Comparison of ENCODE assay signal across 15 cellular contexts in the genomic region with DNA sequence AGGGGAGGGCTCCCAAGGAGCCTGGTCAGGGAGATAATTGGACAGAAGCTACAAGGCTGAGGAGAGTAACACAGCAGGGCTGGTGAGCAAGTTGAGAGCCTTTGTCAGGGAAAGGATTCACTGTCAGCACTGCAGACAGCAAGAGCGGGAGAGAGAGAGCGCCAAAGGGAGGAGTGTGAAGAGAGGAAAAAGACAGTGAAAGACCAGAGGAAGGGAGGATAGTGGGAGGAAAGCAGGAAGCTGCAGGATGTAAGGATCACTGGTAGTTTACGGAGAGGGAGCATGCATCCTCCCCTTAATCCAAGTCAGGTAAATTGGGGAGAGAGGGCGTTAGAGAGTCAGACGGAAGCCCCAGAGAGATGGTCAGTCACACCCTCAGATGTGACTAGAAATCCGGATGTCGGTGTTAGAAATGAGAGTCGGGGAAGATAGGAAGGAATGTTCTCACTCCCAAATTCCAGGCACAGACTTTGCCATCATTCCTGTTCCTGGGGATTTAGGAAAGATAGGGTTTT. TPM values are rescaled to one million over a fixed set of nuclear protein-coding genes. Genes with fewer than 3 reads are reported as not detected.
A peak's percentile ranks its signal among the peaks of the same experiment; 100 is the strongest.
DNase-seq lines count a peak whose midpoint lies in the region; ATAC-seq and TF ChIP-seq lines count a peak whose summit lies in the region.
"Had no signal": no experiment of that assay in that cellular context is flagged by ENCODE, and none has a peak within 500 bp of the region (broad histone marks: within the 10 kb centered on the region; RNA-seq: fewer than 3 reads in every experiment).

No MANE protein-coding gene starts in this region.

- no peaks in the 10 kb centered on the region for H3K9me3 ChIP-seq in heart right ventricle
- H3K9me3 ChIP-seq in uterus, result no peaks in the 10 kb centered on the region
- no peaks in the 10 kb centered on the region for H3K9me3 ChIP-seq in trophoblast cell (ENCODE audit: insufficient read depth, low read depth, low read length)

- no peak for TF ChIP-seq CTCF in heart right ventricle (IDR thresholded peaks at IDR 0.05)
- TF ChIP-seq CTCF in nephron (IDR thresholded peaks at IDR 0.05; ENCODE audit: unreplicated experiment in 3 of 3), result no peak
- no peak for TF ChIP-seq CTCF in uterus (IDR thresholded peaks at IDR 0.05)

- no peak overlapping the region for H3K4me3 ChIP-seq in heart right ventricle
- H3K4me3 ChIP-seq in uterus, result no peak overlapping the region
- no peak overlapping the region for H3K4me3 ChIP-seq in trophoblast cell (ENCODE audit: low read depth, low read length)

- H3K79me1 ChIP-seq in trophoblast cell (ENCODE audit: low read length), result peaks cover 3% of the 10 kb centered on the region

- no peak overlapping the region for H3K4ac ChIP-seq in trophoblast cell (ENCODE audit: low read depth, low read length)

- H3K18ac ChIP-seq in trophoblast cell (ENCODE audit: low read length), result no peak overlapping the region

- H3K36me3 ChIP-seq in heart right ventricle, result no peaks in the 10 kb centered on the region
- H3K36me3 ChIP-seq in uterus, result no peaks in the 10 kb centered on the region
- no peaks in the 10 kb centered on the region for H3K36me3 ChIP-seq in trophoblast cell (ENCODE audit: control insufficient read depth in 1 of 2, insufficient read depth in 2 of 2, low read length in 2 of 2)

- no peak overlapping the region for H2BK120ac ChIP-seq in trophoblast cell (ENCODE audit: insufficient read depth, low read length, poor library complexity)

- no peak overlapping the region for H3K4me2 ChIP-seq in trophoblast cell (ENCODE audit: low read length)

- POLR2A ChIA-PET in activated naive CD8-positive, alpha-beta T cell treated with anti-CD3 and anti-CD28 coated beads, Interleukin-2, amount 10 ng/mL, durations not matched to agents 7 days and 5 days (lab: Charles Lee), result interaction anchor here (1.6 to 2.2 kb wide), 2 partner anchors 14 to 16 kb away, joined by 5 to 7 read pairs; a partner anchor contains a TSS

- no peak overlapping the region for H2BK12ac ChIP-seq in trophoblast cell (ENCODE audit: low read length)

- H3K4me1 Mint-ChIP-seq in activated naive CD8-positive, alpha-beta T cell treated with anti-CD3 and anti-CD28 coated beads, Interleukin-2, amount 10 ng/mL, durations not matched to agents 7 days and 5 days, result peaks cover 46% of the 10 kb centered on the region
- H3K4me1 Mint-ChIP-seq in activated naive CD8-positive, alpha-beta T cell treated with anti-CD3 and anti-CD28 coated beads, Interleukin-2, amount 50 U/mL, for 24 hours, result peaks cover 66% of the 10 kb centered on the region
- peaks cover 13% of the 10 kb centered on the region for H3K4me1 Mint-ChIP-seq in nephron

- no peak overlapping the region for H3K14ac ChIP-seq in trophoblast cell (ENCODE audit: low read length)

- H3K23ac ChIP-seq in trophoblast cell (ENCODE audit: low read length), result no peak overlapping the region

- H4K8ac ChIP-seq in trophoblast cell (ENCODE audit: low read depth, low read length), result no peak overlapping the region

- no peak for ATAC-seq in activated naive CD8-positive, alpha-beta T cell treated with anti-CD3 and anti-CD28 coated beads, Interleukin-2, amount 10 ng/mL, durations not matched to agents 7 days and 5 days (ENCODE audit: low read depth)
- no peak for ATAC-seq in activated naive CD8-positive, alpha-beta T cell treated with anti-CD3 and anti-CD28 coated beads, Interleukin-2, amount 50 U/mL, for 24 hours
- ATAC-seq in heart right ventricle, result peak; percentile 8 to 45 (median 26)
- ATAC-seq: stimulated activated naive CD8-positive, alpha-beta T cell treated with anti-CD3 and anti-CD28 coated beads, Interleukin-15, amount 100 ng/mL, for 72 hours had no signal

- H3K27ac ChIP-seq in heart right ventricle (peak overlapping the region; percentile 57 to 94 (median 90)), uterus (peak overlapping the region; percentile 90 to 95), trophoblast cell (ENCODE audit: low read depth, low read length) (no peak overlapping the region)

- no peak overlapping the region for H4K12ac ChIP-seq in trophoblast cell (ENCODE audit: low read depth, low read length)

- no peak overlapping the region for H3K4me3 Mint-ChIP-seq in activated naive CD8-positive, alpha-beta T cell treated with anti-CD3 and anti-CD28 coated beads, Interleukin-2, amount 10 ng/mL, durations not matched to agents 7 days and 5 days
- H3K4me3 Mint-ChIP-seq in activated naive CD8-positive, alpha-beta T cell treated with anti-CD3 and anti-CD28 coated beads, Interleukin-2, amount 50 U/mL, for 24 hours, result no peak overlapping the region
- H3K4me3 Mint-ChIP-seq in nephron, result no peak overlapping the region

- intact Hi-C loops in heart right ventricle (cut with DNase I), result loop anchor here in 2 of 10 donors (5.0 kb wide), 1 partner anchor 74 kb away; no protein-coding TSS in a partner anchor
- intact Hi-C loops in uterus (cut with DNase I; ENCODE audit: low total_unique reads), result no loop called here

- H3K27ac Mint-ChIP-seq in activated naive CD8-positive, alpha-beta T cell treated with anti-CD3 and anti-CD28 coated beads, Interleukin-2, amount 10 ng/mL, durations not matched to agents 7 days and 5 days, result peak overlapping the region; percentile 55
- no peak overlapping the region for H3K27ac Mint-ChIP-seq in activated naive CD8-positive, alpha-beta T cell treated with anti-CD3 and anti-CD28 coated beads, Interleukin-2, amount 50 U/mL, for 24 hours
- H3K27ac Mint-ChIP-seq in nephron, result peak overlapping the region in 2 of 3 experiments; percentile 10 to 54
- H3K27ac Mint-ChIP-seq: stimulated activated naive CD8-positive, alpha-beta T cell treated with anti-CD3 and anti-CD28 coated beads, Interleukin-15, amount 100 ng/mL, for 72 hours had no signal

- no peak overlapping the region for H2BK5ac ChIP-seq in trophoblast cell (ENCODE audit: low read depth, low read length, poor library complexity)

- H3K4me1 ChIP-seq in heart right ventricle (peaks cover 5 to 73% (median 40%) of the 10 kb centered on the region in 9 donors), uterus (peaks cover 9 to 12% of the 10 kb centered on the region in 2 donors), trophoblast cell (ENCODE audit: control insufficient read depth in 1 of 2, insufficient read depth in 2 of 2, low read length in 2 of 2) (peaks cover 3% of the 10 kb centered on the region in 2 experiments)

- no peaks in the 10 kb centered on the region for H3K9me3 Mint-ChIP-seq in activated naive CD8-positive, alpha-beta T cell treated with anti-CD3 and anti-CD28 coated beads, Interleukin-2, amount 10 ng/mL, durations not matched to agents 7 days and 5 days
- no peaks in the 10 kb centered on the region for H3K9me3 Mint-ChIP-seq in activated naive CD8-positive, alpha-beta T cell treated with anti-CD3 and anti-CD28 coated beads, Interleukin-2, amount 50 U/mL, for 24 hours
- no peaks in the 10 kb centered on the region for H3K9me3 Mint-ChIP-seq in nephron

- H3K36me3 Mint-ChIP-seq in activated naive CD8-positive, alpha-beta T cell treated with anti-CD3 and anti-CD28 coated beads, Interleukin-2, amount 10 ng/mL, durations not matched to agents 7 days and 5 days, result peaks cover 9% of the 10 kb centered on the region
- H3K36me3 Mint-ChIP-seq in activated naive CD8-positive, alpha-beta T cell treated with anti-CD3 and anti-CD28 coated beads, Interleukin-2, amount 50 U/mL, for 24 hours (ENCODE audit: low read depth), result no peaks in the 10 kb centered on the region
- no peaks in the 10 kb centered on the region for H3K36me3 Mint-ChIP-seq in nephron (ENCODE audit: low read depth)

- H4K91ac ChIP-seq in trophoblast cell (ENCODE audit: low read depth, low read length), result no peak overlapping the region

- 20 to 28% methylated on average over 8 of the region's 8 CpGs for whole genome bisulfite sequencing in heart right ventricle, 2 donors
- WGBS in trophoblast cell (ENCODE audit: extremely low coverage, insufficient coverage, insufficient read length), result no CpG with 5 or more reads among the region's 8 CpGs

- no peak overlapping the region for H3K9ac ChIP-seq in trophoblast cell (ENCODE audit: low read length)

- H3K79me2 ChIP-seq in trophoblast cell (ENCODE audit: control insufficient read depth, insufficient read depth, low read length, poor library complexity), result no peaks in the 10 kb centered on the region

- DNase-seq in activated naive CD8-positive, alpha-beta T cell treated with anti-CD3 and anti-CD28 coated beads, Interleukin-2, amount 10 ng/mL, durations not matched to agents 7 days and 5 days, result no peak
- no peak for DNase-seq in activated naive CD8-positive, alpha-beta T cell treated with anti-CD3 and anti-CD28 coated beads, Interleukin-2, amount 50 U/mL, for 24 hours
- DNase-seq in heart right ventricle, result no peak
- DNase-seq in uterus, result peak in 1 of 2 donors; percentile 34
- DNase-seq in trophoblast cell, result no peak
- DNase-seq in activated CD4-positive, CD25-positive, alpha-beta regulatory T cell (lab: John Stamatoyannopoulos, UW), result no peak
- DNase-seq in cerebellar nuclear complex (lab: John Stamatoyannopoulos, UW), result no peak
- DNase-seq: anterior cingulate cortex; erythroblast; KG1; NCI-H2029; stimulated activated CD4-positive, alpha-beta T cell treated with anti-CD3 and anti-CD28 coated beads, Interleukin-4, amount 100 ng/mL, for 24 hours; stimulated activated naive CD8-positive, alpha-beta T cell treated with anti-CD3 and anti-CD28 coated beads, Interleukin-15, amount 100 ng/mL, for 72 hours; SW 1271 had no signal

- no peak overlapping the region for H2AK5ac ChIP-seq in trophoblast cell (ENCODE audit: low read length)

- no peaks in the 10 kb centered on the region for H3K27me3 Mint-ChIP-seq in activated naive CD8-positive, alpha-beta T cell treated with anti-CD3 and anti-CD28 coated beads, Interleukin-2, amount 10 ng/mL, durations not matched to agents 7 days and 5 days
- H3K27me3 Mint-ChIP-seq in activated naive CD8-positive, alpha-beta T cell treated with anti-CD3 and anti-CD28 coated beads, Interleukin-2, amount 50 U/mL, for 24 hours, result no peaks in the 10 kb centered on the region
- H3K27me3 Mint-ChIP-seq in nephron (ENCODE audit: low read depth), result peaks cover 15% of the 10 kb centered on the region
- H3K27me3 Mint-ChIP-seq: stimulated activated naive CD8-positive, alpha-beta T cell treated with anti-CD3 and anti-CD28 coated beads, Interleukin-15, amount 100 ng/mL, for 72 hours had no signal

- no peak overlapping the region for H2AFZ ChIP-seq in trophoblast cell (ENCODE audit: insufficient read depth, low read length, poor library complexity)

- H3K27me3 ChIP-seq in heart right ventricle (no peaks in the 10 kb centered on the region), uterus (no peaks in the 10 kb centered on the region), trophoblast cell (ENCODE audit: insufficient read depth, low read length) (no peaks in the 10 kb centered on the region)

- TF ChIP-seq POLR2A in uterus (IDR thresholded peaks at IDR 0.05), result no peak

RNA-seq across cellular contexts. Expression of a gene that starts 13.8 kb away (rescaled TPM):
- 10 to 100 TPM; 49.6 to 60.6 TPM for total RNA-seq in activated naive CD8-positive, alpha-beta T cell treated with anti-CD3 and anti-CD28 coated beads, Interleukin-2, amount 10 ng/mL, durations not matched to agents 7 days and 5 days
- 10 to 100 TPM; 39.8 to 79.9 (median 67.7) TPM for total RNA-seq in heart right ventricle
- 10 to 100 TPM; 42.4 to 44.5 TPM for polyA plus RNA-seq in heart right ventricle
- 100 to 1,000 TPM in 2 of 4 donors, 10 to 100 TPM in 2; 44.3 to 147 (median 99.0) TPM for total RNA-seq in uterus
- 18.9 and 19.2 TPM in 2 replicates for polyA plus RNA-seq in trophoblast cell (2013)

RNA-seq across cellular contexts. Expression of a gene that starts 16.0 kb away (rescaled TPM):
- total RNA-seq in activated naive CD8-positive, alpha-beta T cell treated with anti-CD3 and anti-CD28 coated beads, Interleukin-2, amount 10 ng/mL, durations not matched to agents 7 days and 5 days, result 10 to 100 TPM; 45.9 to 48.5 TPM
- total RNA-seq in heart right ventricle (10 to 100 TPM; 60.5 to 92.4 (median 69.1) TPM), uterus (10 to 100 TPM; 23.6 to 49.1 (median 36.3) TPM)
- polyA plus RNA-seq in heart right ventricle, result 100 to 1,000 TPM in 1 of 2 donors, 10 to 100 TPM in 1; 68.8 to 146 TPM
- polyA plus RNA-seq in trophoblast cell (2013), result 94.1 and 98.1 TPM in 2 replicates

Comparison
In these comparisons a context has a peak if more than half of its experiments do, and no peak if none do; other contexts are left out.
1. ATAC-seq: peak in heart right ventricle (8 of 8); none in activated naive CD8-positive, alpha-beta T cell treated with anti-CD3 and anti-CD28 coated beads, Interleukin-2, amount 10 ng/mL, durations not matched to agents 7 days and 5 days (single experiment) and activated naive CD8-positive, alpha-beta T cell treated with anti-CD3 and anti-CD28 coated beads, Interleukin-2, amount 50 U/mL, for 24 hours (single experiment).